In the genomic region with DNA sequence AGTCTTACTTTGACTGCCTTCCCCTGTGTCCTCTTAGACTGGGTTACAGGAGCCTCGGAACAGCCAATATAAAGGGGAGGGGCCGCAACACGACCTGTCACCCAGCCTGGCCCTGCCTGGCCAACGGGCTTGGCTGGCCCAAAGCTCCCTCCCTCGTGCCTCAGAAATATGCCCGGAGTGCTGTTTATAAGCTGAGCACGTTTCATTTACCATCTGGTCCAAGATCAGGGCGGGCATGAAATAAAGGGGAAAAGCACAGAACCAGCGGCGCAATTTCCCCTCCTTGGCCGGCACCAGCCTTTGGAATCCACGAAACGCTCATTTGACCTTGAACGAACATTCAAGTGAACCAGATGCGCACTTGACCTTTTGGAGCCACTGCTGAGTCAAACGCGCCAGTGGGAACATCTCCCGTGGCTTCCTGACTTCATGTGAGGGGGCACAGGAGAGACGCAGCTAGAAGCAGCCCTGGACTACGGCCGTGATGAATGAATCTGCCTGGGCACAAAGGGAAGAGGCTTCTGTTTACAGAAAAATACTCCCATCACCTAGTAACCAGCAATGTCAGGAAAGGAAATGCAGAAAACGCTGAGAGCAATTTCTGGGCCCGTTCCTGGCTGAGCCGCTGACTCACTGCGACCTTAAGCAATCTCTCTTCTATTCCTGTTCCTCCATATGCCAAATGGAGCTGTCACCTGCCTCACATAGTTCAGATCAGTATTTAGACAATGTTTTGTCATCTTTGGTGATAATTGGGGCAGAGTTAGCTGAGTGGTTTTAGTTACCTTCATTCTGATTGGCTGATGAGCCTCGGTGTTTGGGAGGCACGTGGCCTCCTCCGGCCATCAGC, we compare ENCODE assay signal across 1 cellular context.
TF ChIP-seq lines count a peak whose summit lies in the region.

No MANE protein-coding gene starts in this region.

TF ChIP-seq in WTC11, 78 proteins besides CTCF, POLR2A, EP300 and RAD21 (continued from another document):
- TF ChIP-seq, protein P1, sequence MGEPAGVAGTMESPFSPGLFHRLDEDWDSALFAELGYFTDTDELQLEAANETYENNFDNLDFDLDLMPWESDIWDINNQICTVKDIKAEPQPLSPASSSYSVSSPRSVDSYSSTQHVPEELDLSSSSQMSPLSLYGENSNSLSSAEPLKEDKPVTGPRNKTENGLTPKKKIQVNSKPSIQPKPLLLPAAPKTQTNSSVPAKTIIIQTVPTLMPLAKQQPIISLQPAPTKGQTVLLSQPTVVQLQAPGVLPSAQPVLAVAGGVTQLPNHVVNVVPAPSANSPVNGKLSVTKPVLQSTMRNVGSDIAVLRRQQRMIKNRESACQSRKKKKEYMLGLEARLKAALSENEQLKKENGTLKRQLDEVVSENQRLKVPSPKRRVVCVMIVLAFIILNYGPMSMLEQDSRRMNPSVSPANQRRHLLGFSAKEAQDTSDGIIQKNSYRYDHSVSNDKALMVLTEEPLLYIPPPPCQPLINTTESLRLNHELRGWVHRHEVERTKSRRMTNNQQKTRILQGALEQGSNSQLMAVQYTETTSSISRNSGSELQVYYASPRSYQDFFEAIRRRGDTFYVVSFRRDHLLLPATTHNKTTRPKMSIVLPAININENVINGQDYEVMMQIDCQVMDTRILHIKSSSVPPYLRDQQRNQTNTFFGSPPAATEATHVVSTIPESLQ (CRISPR knock-in tag; IDR thresholded peaks at IDR 0.05) = no peak
- TF ChIP-seq, protein P2, sequence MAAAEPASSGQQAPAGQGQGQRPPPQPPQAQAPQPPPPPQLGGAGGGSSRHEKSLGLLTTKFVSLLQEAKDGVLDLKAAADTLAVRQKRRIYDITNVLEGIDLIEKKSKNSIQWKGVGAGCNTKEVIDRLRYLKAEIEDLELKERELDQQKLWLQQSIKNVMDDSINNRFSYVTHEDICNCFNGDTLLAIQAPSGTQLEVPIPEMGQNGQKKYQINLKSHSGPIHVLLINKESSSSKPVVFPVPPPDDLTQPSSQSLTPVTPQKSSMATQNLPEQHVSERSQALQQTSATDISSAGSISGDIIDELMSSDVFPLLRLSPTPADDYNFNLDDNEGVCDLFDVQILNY (CRISPR knock-in tag; IDR thresholded peaks at IDR 0.05) = no peak
- TF ChIP-seq GRHL2 (CRISPR knock-in tag; IDR thresholded peaks at IDR 0.05; ENCODE audit: insufficient replicate concordance, severe bottlenecking) (no peak), FOXK1 (CRISPR knock-in tag; IDR thresholded peaks at IDR 0.05) (no peak), KAT7 (CRISPR knock-in tag; IDR thresholded peaks at IDR 0.05; ENCODE audit: borderline replicate concordance) (no peak), NFATC4 (CRISPR knock-in tag; IDR thresholded peaks at IDR 0.05) (no peak)
TF ChIP-seq in WTC11: peak in this region for 0.
